Comparison of ENCODE assay signal across 8 cellular contexts in the genomic region with DNA sequence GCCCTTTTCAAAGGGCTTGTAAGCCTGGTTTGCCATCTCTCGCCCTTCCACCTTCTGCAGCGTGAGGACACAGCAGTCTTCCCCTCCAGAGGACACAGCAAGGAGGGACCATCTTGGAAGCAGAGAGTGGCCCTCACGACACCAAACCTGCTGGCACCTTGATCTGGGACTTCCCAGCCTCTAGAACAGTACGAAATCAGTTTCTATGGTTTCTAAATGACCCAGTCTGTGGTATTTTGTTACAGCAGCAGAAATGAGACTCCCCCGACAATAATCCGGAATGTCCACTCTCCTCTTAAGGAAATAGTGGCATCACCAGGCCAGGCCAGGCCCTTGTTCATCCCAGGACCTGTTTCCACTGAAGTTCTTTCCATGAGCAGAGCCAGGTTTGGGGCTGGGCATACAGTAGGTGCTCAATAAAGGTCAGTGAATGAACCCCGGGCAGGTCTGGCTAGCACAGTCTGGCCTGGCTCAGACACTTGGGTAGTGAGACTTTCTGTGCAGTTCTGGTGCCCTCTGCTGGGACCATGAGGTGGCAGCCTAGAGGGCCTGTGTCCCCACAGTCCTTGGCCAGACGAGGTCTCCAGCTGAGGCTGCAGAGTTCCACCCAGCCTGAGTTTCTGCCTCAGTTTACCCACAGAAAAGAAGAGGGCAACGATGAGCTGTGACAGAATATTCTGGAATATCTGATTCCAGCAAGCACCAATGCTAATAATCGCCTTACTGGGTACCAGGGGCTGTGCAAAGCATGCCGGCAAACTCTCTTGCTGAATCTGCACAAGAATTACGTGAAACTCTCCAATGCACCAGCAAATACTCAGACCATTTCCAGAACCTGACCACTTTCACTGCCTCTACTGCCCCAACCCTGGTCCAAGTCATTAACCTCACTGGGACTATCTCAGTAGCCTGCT. TPM values are rescaled to one million over a fixed set of nuclear protein-coding genes. Genes with fewer than 3 reads are reported as not detected.
DNase-seq lines count a peak whose midpoint lies in the region; ATAC-seq and TF ChIP-seq lines count a peak whose summit lies in the region.

No MANE protein-coding gene starts in this region.

- no peaks in the 10 kb centered on the region for H3K4me1 ChIP-seq in liver (ENCODE audit: control insufficient read depth in 4 of 4, insufficient read depth in 4 of 4, low read length in 3 of 4)

- TF ChIP-seq RAD21 in liver (IDR thresholded peaks at IDR 0.05) = peak; percentile 98 to 99

- TF ChIP-seq CTCF in GM10266 (IDR thresholded peaks at IDR 0.05; ENCODE audit: control insufficient read depth, insufficient read depth, low read depth, missing control alignments) (peak; percentile 92), liver (IDR thresholded peaks at IDR 0.05; ENCODE audit: low read depth, low read length, missing input control) (peak; percentile 92)

- no peaks in the 10 kb centered on the region for H3K27me3 ChIP-seq in liver (ENCODE audit: control insufficient read depth in 4 of 4, insufficient read depth in 4 of 4, low read length in 3 of 4)

- peak; percentile 92 for DNase-seq in GM10266 (ENCODE audit: extremely low spot score)
- peak; percentile 55 for DNase-seq in NCI-H2171 treated with DMSO at 0.1 percent for 48 hours (lab: John Stamatoyannopoulos, UW)
- peak; percentile 61 for DNase-seq in activated CD4-positive, alpha-beta T cell treated with anti-CD3 and anti-CD28 coated beads for 1 hour
- DNase-seq in cerebellum (ENCODE audit: low spot score) = peak; percentile 76
- peak; percentile 49 to 68 (median 65) for DNase-seq in stimulated activated CD4-positive, alpha-beta T cell treated with anti-CD3 and anti-CD28 coated beads, TNF-alpha, amount 100 ng/mL, for 24 hours (ENCODE audit: low read depth in 3 of 3)

- H3K9me3 ChIP-seq in liver (ENCODE audit: control insufficient read depth in 4 of 4, low read length in 3 of 4) = no peaks in the 10 kb centered on the region

- H3K9ac ChIP-seq in liver (ENCODE audit: low read depth in 1 of 2, low read length in 2 of 2) = no peak overlapping the region

- no peak overlapping the region for H3K4me3 ChIP-seq in liver (ENCODE audit: low read depth in 1 of 3, low read length in 3 of 3)

- H3K27ac ChIP-seq in liver (ENCODE audit: low read depth in 1 of 2, low read length in 2 of 2) = no peak overlapping the region

- ATAC-seq in HG02678 (IDR thresholded peaks at IDR 0.05; ENCODE audit: unreplicated experiment) (peak; percentile 72), HG02970 (IDR thresholded peaks at IDR 0.05; ENCODE audit: low FRiP score, unreplicated experiment) (no peak)

- WGBS in liver = 64% methylated on average over 12 of the region's 12 CpGs

- H3K36me3 ChIP-seq in liver (ENCODE audit: control insufficient read depth in 4 of 4, insufficient read depth in 3 of 4, low read depth in 1 of 4, low read length in 3 of 4) = no peaks in the 10 kb centered on the region

TF ChIP-seq in liver, 16 proteins besides CTCF, POLR2A, EP300 and RAD21:
- TF ChIP-seq ATF3 (IDR thresholded peaks at IDR 0.05) = no peak
- no peak for TF ChIP-seq HNF4G (IDR thresholded peaks at IDR 0.05)
- TF ChIP-seq RXRA (IDR thresholded peaks at IDR 0.05) = no peak

RNA-seq across cellular contexts. Expression of gene ABCB9, which starts 14.0 kb away (rescaled TPM):
- total RNA-seq in cerebellum (19.1 TPM), liver (1 to 10 TPM; 1.7 to 3.3 TPM)
- under 1 TPM; 0.29 to 0.90 TPM for polyA plus RNA-seq in liver

RNA-seq across cellular contexts. Expression of gene OGFOD2, which starts 22.8 kb away (rescaled TPM):
- 5.0 TPM for total RNA-seq in cerebellum
- total RNA-seq in liver = 1 to 10 TPM; 8.0 to 9.2 TPM
- polyA plus RNA-seq in liver = 10 to 100 TPM; 15.4 to 18.6 TPM

RNA-seq across cellular contexts. Expression of gene ARL6IP4, which starts 28.2 kb away (rescaled TPM):
- 19.2 TPM for total RNA-seq in cerebellum
- 10 to 100 TPM; 59.2 to 71.8 TPM for total RNA-seq in liver
- 100 to 1,000 TPM; 171 to 187 TPM for polyA plus RNA-seq in liver

RNA-seq across cellular contexts. Expression of gene VPS37B, which starts 56.3 kb away (rescaled TPM):
- 17.6 TPM for total RNA-seq in cerebellum
- total RNA-seq in liver = 1 to 10 TPM; 4.4 to 6.8 TPM
- 1 to 10 TPM; 2.3 to 3.2 TPM for polyA plus RNA-seq in liver
